In genomic region chr12:112747501-112747900, GRCh38 we compare ENCODE assay signal across 3 cellular contexts.
"Had no signal": no experiment of that assay in that cellular context is flagged by ENCODE, and none has a peak within 500 bp of the region (broad histone marks: within the 10 kb centered on the region; RNA-seq: fewer than 3 reads in every experiment).

No MANE protein-coding gene starts in this region.

- DNase-seq: GDM1, GF-D8 had no signal

- H3K4me3 ChIP-seq: GM12878 had no signal

- ATAC-seq: GM12878 had no signal
